ENCODE assay signal across 2 cellular contexts in genomic region chr19:38733493-38734175, GRCh38.
TF ChIP-seq lines count a peak whose summit lies in the region.

No MANE protein-coding gene starts in this region.

TF ChIP-seq in K562, 482 proteins besides CTCF, POLR2A, EP300 and RAD21:
- TF ChIP-seq BCOR (IDR thresholded peaks at IDR 0.05) (peak; percentile 65), KDM1A (IDR thresholded peaks at IDR 0.05) (peak in 1 of 2 experiments; percentile 21; a peak in 1 of 4 replicates), MYNN (IDR thresholded peaks at IDR 0.05) (peak; percentile 27; the same call in 1 of the 2 replicates), MYNN (CRISPR knock-in tag; IDR thresholded peaks at IDR 0.05) (no peak), MGA (IDR thresholded peaks at IDR 0.05) (no peak), POLR2G (IDR thresholded peaks at IDR 0.05; ENCODE audit: low read depth, low read length) (peak; percentile 55), LEF1 (IDR thresholded peaks at IDR 0.05) (no peak), SUPT5H (IDR thresholded peaks at IDR 0.05) (no peak), ZKSCAN1 (IDR thresholded peaks at IDR 0.05; ENCODE audit: low read depth, low read length) (no peak), PHF21A (IDR thresholded peaks at IDR 0.05; ENCODE audit: borderline replicate concordance, low read depth) (no peak), SIN3A (IDR thresholded peaks at IDR 0.05; ENCODE audit: borderline replicate concordance in 2 of 2, control insufficient read depth in 1 of 2, low read depth in 2 of 2, low read length in 2 of 2) (no peak), ZFP1 (CRISPR knock-in tag; IDR thresholded peaks at IDR 0.05) (no peak)

TF ChIP-seq in WTC11, 78 proteins besides CTCF, POLR2A, EP300 and RAD21:
- no peak for TF ChIP-seq ZNF671 (CRISPR knock-in tag; IDR thresholded peaks at IDR 0.05)
- TF ChIP-seq ZBTB21 (CRISPR knock-in tag; IDR thresholded peaks at IDR 0.05; ENCODE audit: borderline replicate concordance), result no peak
- no peak for TF ChIP-seq NR2C2 (CRISPR knock-in tag; IDR thresholded peaks at IDR 0.05)
- TF ChIP-seq E2F5 (CRISPR knock-in tag; IDR thresholded peaks at IDR 0.05), result no peak
- TF ChIP-seq IRF2 (CRISPR knock-in tag; IDR thresholded peaks at IDR 0.05; ENCODE audit: borderline replicate concordance, low read depth), result no peak
- no peak for TF ChIP-seq ESRRA (CRISPR knock-in tag; IDR thresholded peaks at IDR 0.05; ENCODE audit: borderline replicate concordance)
- TF ChIP-seq PRRX2 (CRISPR knock-in tag; IDR thresholded peaks at IDR 0.05), result no peak
- TF ChIP-seq CREM (CRISPR knock-in tag; IDR thresholded peaks at IDR 0.05), result no peak
- TF ChIP-seq ZMAT4 (CRISPR knock-in tag; IDR thresholded peaks at IDR 0.05), result no peak
- no peak for TF ChIP-seq ERG (CRISPR knock-in tag; IDR thresholded peaks at IDR 0.05)
- no peak for TF ChIP-seq ELF4 (CRISPR knock-in tag; IDR thresholded peaks at IDR 0.05; ENCODE audit: low read depth)
- TF ChIP-seq CBFB (CRISPR knock-in tag; IDR thresholded peaks at IDR 0.05; ENCODE audit: low read depth), result no peak
- no peak for TF ChIP-seq MLX (CRISPR knock-in tag; IDR thresholded peaks at IDR 0.05)
- no peak for TF ChIP-seq CDX4 (CRISPR knock-in tag; IDR thresholded peaks at IDR 0.05; ENCODE audit: borderline replicate concordance)
- TF ChIP-seq SOX15 (CRISPR knock-in tag; IDR thresholded peaks at IDR 0.05), result no peak
- TF ChIP-seq GABPB1 (CRISPR knock-in tag; IDR thresholded peaks at IDR 0.05), result no peak
- no peak for TF ChIP-seq ZNF425 (CRISPR knock-in tag; conservative IDR thresholded peaks at IDR 0.05)
- TF ChIP-seq NFE2L1 (CRISPR knock-in tag; IDR thresholded peaks at IDR 0.05), result no peak
TF ChIP-seq in WTC11: peak in this region for 0.
